1 cellular context compared by ENCODE assay signal in genomic region chr12:53078425-53079225, GRCh38.
TF ChIP-seq lines count a peak whose summit lies in the region.

No MANE protein-coding gene starts in this region.

TF ChIP-seq in GM23338, 12 proteins besides CTCF, POLR2A, EP300 and RAD21:
- TF ChIP-seq ZNF462 (CRISPR knock-in tag; IDR thresholded peaks at IDR 0.05) (no peak), JUNB (IDR thresholded peaks at IDR 0.05; ENCODE audit: unreplicated experiment) (no peak), EZH2phosphoT487 (IDR thresholded peaks at IDR 0.05; ENCODE audit: unreplicated experiment) (no peak), ZNF331 (CRISPR knock-in tag; IDR thresholded peaks at IDR 0.05; ENCODE audit: low read depth) (no peak), NANOG (IDR thresholded peaks at IDR 0.05; ENCODE audit: borderline replicate concordance) (no peak), POLR2AphosphoS5 (IDR thresholded peaks at IDR 0.05; ENCODE audit: low read depth) (no peak), ZNF114 (CRISPR knock-in tag; IDR thresholded peaks at IDR 0.05) (no peak), STAT1 (IDR thresholded peaks at IDR 0.05; ENCODE audit: unreplicated experiment) (no peak), ETS1 (IDR thresholded peaks at IDR 0.05) (no peak), REST (IDR thresholded peaks at IDR 0.05; ENCODE audit: unreplicated experiment) (no peak), CREB1 (CRISPR knock-in tag; IDR thresholded peaks at IDR 0.05; ENCODE audit: low read depth) (no peak), EZH2 (IDR thresholded peaks at IDR 0.05; ENCODE audit: low read depth, unreplicated experiment) (no peak)
